In genomic region chr17:17836818-17837379, GRCh38 we compare ENCODE assay signal across 8 cellular contexts. TPM values are rescaled to one million over a fixed set of nuclear protein-coding genes. Genes with fewer than 3 reads are reported as not detected.
A peak's percentile ranks its signal among the peaks of the same experiment; 100 is the strongest.
DNase-seq lines count a peak whose midpoint lies in the region; ATAC-seq and TF ChIP-seq lines count a peak whose summit lies in the region.

Gene SREBF1, minus strand, starts transcription at chr17:17836986. Its CDS starts 169 bp downstream, at chr17:17836817.

- H3K9me3 ChIP-seq in right lobe of liver, result no peaks in the 10 kb centered on the region

- TF ChIP-seq EP300 in Ishikawa (IDR thresholded peaks at IDR 0.05; ENCODE audit: borderline replicate concordance), result no peak

- peak within 1 kb of the TSS; percentile 99 to 100 (median 99) for H3K27ac ChIP-seq in right lobe of liver

- 17% methylated on average over 11 of the region's 52 CpGs for WGBS in right lobe of liver (ENCODE audit: insufficient coverage, low coverage, low lambda C conversion rate, missing lambda C conversion rate)

- no peaks in the 10 kb centered on the region for H3K27me3 ChIP-seq in right lobe of liver

- TF ChIP-seq CTCF in right lobe of liver (IDR thresholded peaks at IDR 0.05), result no peak

- H3K4me1 ChIP-seq in right lobe of liver, result peaks cover 0 to 83% (median 41%) of the 10 kb centered on the region in 4 donors

- intact Hi-C loops in right lobe of liver (cut with DNase I), result no loop called here

- ATAC-seq in GM21528 (IDR thresholded peaks at IDR 0.05; ENCODE audit: low FRiP score, unreplicated experiment), result peak; percentile 25
- peak; percentile 24 to 45 (median 30) for ATAC-seq in right lobe of liver

- no peak for TF ChIP-seq POLR2A in right lobe of liver (IDR thresholded peaks at IDR 0.05)

- TF ChIP-seq RAD21 in Ishikawa (IDR thresholded peaks at IDR 0.05; ENCODE audit: low read depth), result no peak

- in situ Hi-C loops in G401 (cut with HindIII; ENCODE audit: low sequenced_read_pairs), result no loop called here

- peak; percentile 49 for DNase-seq in G401 (ENCODE audit: low spot score)
- peak; percentile 45 to 53 for DNase-seq in activated CD4-positive, alpha-beta T cell treated with anti-CD3 and anti-CD28 coated beads for 24 hours (ENCODE audit: low read depth in 2 of 2)
- DNase-seq in dermis blood vessel endothelial cell, result peak; percentile 66
- peak; percentile 81 to 84 (median 84) for DNase-seq in right lobe of liver
- DNase-seq in stimulated activated CD4-positive, alpha-beta T cell treated with anti-CD3 and anti-CD28 coated beads, TNF-alpha, amount 100 ng/mL, for 24 hours (ENCODE audit: low read depth in 3 of 3), result peak in 2 of 3 experiments; percentile 33 to 66
- no peak for DNase-seq in HPDE6-E6E7 (ENCODE audit: extremely low spot score)

- H3K36me3 ChIP-seq in right lobe of liver, result no peaks in the 10 kb centered on the region

- peak within 1 kb of the TSS; percentile 83 to 99 (median 86) for H3K4me3 ChIP-seq in right lobe of liver

TF ChIP-seq in Ishikawa, 13 proteins besides CTCF, POLR2A, EP300 and RAD21:
- 0 out of 2 replicates have a peak, but pooled peaks have one; percentile 31 for TF ChIP-seq ZBTB7A (IDR thresholded peaks at IDR 0.05; ENCODE audit: low read depth)
- no peak for TF ChIP-seq TEAD4 (IDR thresholded peaks at IDR 0.05)
- no peak for TF ChIP-seq USF1 (IDR thresholded peaks at IDR 0.05)
- TF ChIP-seq CREB1 (IDR thresholded peaks at IDR 0.05; ENCODE audit: low read depth), result 0 out of 2 replicates have a peak, but pooled peaks have one; percentile 2
- TF ChIP-seq TAF1 (IDR thresholded peaks at IDR 0.05; ENCODE audit: low read depth), result 0 out of 2 replicates have a peak, but pooled peaks have one; percentile 8

RNA-seq across cellular contexts. Expression of gene SREBF1, which starts in this region (rescaled TPM):
- total RNA-seq in G401 (2014; rRNA removed; shearing (Covaris generic)), result 116 and 155 TPM in 2 replicates
- total RNA-seq in dermis blood vessel endothelial cell (28.8 and 71.5 TPM in 2 replicates), right lobe of liver (100 to 1,000 TPM in 4 of 6 experiments, 10 to 100 TPM in 2; 63.8 to 246 (median 173) TPM)
